ENCODE assay signal across 1 cellular context in the genomic region with DNA sequence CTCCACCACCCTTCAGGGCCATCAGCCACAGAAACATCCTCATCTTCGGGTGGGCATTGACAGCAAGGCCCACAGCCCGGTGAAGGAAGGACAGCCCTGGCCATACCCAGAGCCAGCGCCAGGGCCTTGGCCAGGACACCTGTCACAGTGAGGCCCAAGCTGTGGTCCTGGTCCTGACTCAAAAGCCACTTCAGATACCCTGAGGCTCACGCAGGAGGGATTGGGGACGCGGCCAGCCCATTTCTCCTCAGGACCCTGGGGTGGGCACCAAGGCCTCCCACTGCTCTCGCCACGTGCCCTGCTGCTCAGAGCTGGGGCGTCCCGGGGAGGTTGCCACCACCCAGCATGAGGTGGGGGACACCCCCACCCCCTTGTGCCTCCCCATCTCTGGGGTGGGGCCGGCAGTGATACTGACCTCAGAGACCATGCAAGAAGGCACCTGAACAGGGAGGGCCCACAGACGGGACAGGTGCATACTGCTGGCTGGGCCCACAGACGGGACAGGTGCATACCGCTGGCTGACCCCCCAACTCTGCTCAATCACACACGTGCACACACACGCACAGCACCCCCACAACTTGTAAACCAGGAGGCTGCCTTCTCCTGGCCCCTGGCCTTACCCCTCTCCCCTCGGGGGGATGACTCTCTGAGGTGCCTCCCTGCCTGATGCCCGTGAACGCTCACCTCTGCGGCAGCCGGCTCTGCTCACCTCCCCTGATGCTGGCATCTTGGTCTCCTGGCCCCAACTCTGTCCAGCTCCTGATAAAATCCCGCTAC.
TF ChIP-seq lines count a peak whose summit lies in the region.

No MANE protein-coding gene starts in this region.

TF ChIP-seq in HepG2, 621 proteins besides CTCF, POLR2A, EP300 and RAD21:
- TF ChIP-seq STAG1 (CRISPR knock-in tag; IDR thresholded peaks at IDR 0.05) (no peak), ZBTB20 (CRISPR knock-in tag; IDR thresholded peaks at IDR 0.05; ENCODE audit: borderline replicate concordance, low read depth) (peak; percentile 53; the same call in 1 of the 2 replicates), TMF1 (CRISPR knock-in tag; IDR thresholded peaks at IDR 0.05; ENCODE audit: low read depth) (0 out of 2 replicates have a peak, but pooled peaks have one; percentile 58), ZFX (CRISPR knock-in tag; IDR thresholded peaks at IDR 0.05; ENCODE audit: low read depth) (0 out of 2 replicates have a peak, but pooled peaks have one; percentile 42), ZNF781 (CRISPR knock-in tag; IDR thresholded peaks at IDR 0.05; ENCODE audit: borderline replicate concordance, not compliant biosample characterization) (peak; percentile 32), PITX1 (CRISPR knock-in tag; IDR thresholded peaks at IDR 0.05) (0 out of 2 replicates have a peak, but pooled peaks have one; percentile 58), RBFOX2 (IDR thresholded peaks at IDR 0.05; ENCODE audit: low read depth, low read length) (peak; percentile 52; the same call in 1 of the 2 replicates), CSRNP1 (CRISPR knock-in tag; IDR thresholded peaks at IDR 0.05) (peak; percentile 69; the same call in 1 of the 2 replicates), ZNF121 (CRISPR knock-in tag; IDR thresholded peaks at IDR 0.05) (peak; percentile 44; the same call in 1 of the 2 replicates), MYC (CRISPR knock-in tag; IDR thresholded peaks at IDR 0.05; ENCODE audit: borderline replicate concordance) (no peak), AGO2 (optimal IDR thresholded peaks at IDR 0.05; ENCODE audit: low read depth, low read length) (peak; percentile 91), ZNF30 (CRISPR knock-in tag; IDR thresholded peaks at IDR 0.05) (no peak), MZF1 (CRISPR knock-in tag; IDR thresholded peaks at IDR 0.05; ENCODE audit: borderline replicate concordance) (0 out of 2 replicates have a peak, but pooled peaks have one; percentile 50), ASH2L (IDR thresholded peaks at IDR 0.05; ENCODE audit: insufficient read length, low read depth, low read length) (peak; percentile 9), TRIM22 (IDR thresholded peaks at IDR 0.05) (no peak), REPIN1 (CRISPR knock-in tag; IDR thresholded peaks at IDR 0.05; ENCODE audit: borderline replicate concordance, low read depth) (0 out of 2 replicates have a peak, but pooled peaks have one; percentile 22), TARDBP (CRISPR knock-in tag; IDR thresholded peaks at IDR 0.05) (peak; percentile 41; the same call in 1 of the 2 replicates), ZNF644 (CRISPR knock-in tag; IDR thresholded peaks at IDR 0.05; ENCODE audit: low read depth) (no peak), PAF1 (CRISPR knock-in tag; IDR thresholded peaks at IDR 0.05) (no peak), ZBTB42 (CRISPR knock-in tag; IDR thresholded peaks at IDR 0.05) (no peak), HNRNPL (IDR thresholded peaks at IDR 0.05; ENCODE audit: low read depth, low read length) (peak; percentile 66; the same call in 1 of the 2 replicates), ZKSCAN5 (CRISPR knock-in tag; IDR thresholded peaks at IDR 0.05) (no peak), ZNF558 (CRISPR knock-in tag; IDR thresholded peaks at IDR 0.05; ENCODE audit: borderline replicate concordance) (0 out of 2 replicates have a peak, but pooled peaks have one; percentile 37), ZNF274 (CRISPR knock-in tag; IDR thresholded peaks at IDR 0.05) (0 out of 2 replicates have a peak, but pooled peaks have one; percentile 18), TOPORS (CRISPR knock-in tag; IDR thresholded peaks at IDR 0.05) (peak; percentile 18; the same call in 1 of the 2 replicates), POLR2AphosphoS2 (IDR thresholded peaks at IDR 0.05; ENCODE audit: low read depth, low read length) (peak; percentile 87; the same call in 1 of the 2 replicates)
- TF ChIP-seq, protein P1, sequence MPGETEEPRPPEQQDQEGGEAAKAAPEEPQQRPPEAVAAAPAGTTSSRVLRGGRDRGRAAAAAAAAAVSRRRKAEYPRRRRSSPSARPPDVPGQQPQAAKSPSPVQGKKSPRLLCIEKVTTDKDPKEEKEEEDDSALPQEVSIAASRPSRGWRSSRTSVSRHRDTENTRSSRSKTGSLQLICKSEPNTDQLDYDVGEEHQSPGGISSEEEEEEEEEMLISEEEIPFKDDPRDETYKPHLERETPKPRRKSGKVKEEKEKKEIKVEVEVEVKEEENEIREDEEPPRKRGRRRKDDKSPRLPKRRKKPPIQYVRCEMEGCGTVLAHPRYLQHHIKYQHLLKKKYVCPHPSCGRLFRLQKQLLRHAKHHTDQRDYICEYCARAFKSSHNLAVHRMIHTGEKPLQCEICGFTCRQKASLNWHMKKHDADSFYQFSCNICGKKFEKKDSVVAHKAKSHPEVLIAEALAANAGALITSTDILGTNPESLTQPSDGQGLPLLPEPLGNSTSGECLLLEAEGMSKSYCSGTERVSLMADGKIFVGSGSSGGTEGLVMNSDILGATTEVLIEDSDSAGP (CRISPR knock-in tag; IDR thresholded peaks at IDR 0.05; ENCODE audit: borderline replicate concordance), result 0 out of 2 replicates have a peak, but pooled peaks have one; percentile 32
- TF ChIP-seq, protein P2, sequence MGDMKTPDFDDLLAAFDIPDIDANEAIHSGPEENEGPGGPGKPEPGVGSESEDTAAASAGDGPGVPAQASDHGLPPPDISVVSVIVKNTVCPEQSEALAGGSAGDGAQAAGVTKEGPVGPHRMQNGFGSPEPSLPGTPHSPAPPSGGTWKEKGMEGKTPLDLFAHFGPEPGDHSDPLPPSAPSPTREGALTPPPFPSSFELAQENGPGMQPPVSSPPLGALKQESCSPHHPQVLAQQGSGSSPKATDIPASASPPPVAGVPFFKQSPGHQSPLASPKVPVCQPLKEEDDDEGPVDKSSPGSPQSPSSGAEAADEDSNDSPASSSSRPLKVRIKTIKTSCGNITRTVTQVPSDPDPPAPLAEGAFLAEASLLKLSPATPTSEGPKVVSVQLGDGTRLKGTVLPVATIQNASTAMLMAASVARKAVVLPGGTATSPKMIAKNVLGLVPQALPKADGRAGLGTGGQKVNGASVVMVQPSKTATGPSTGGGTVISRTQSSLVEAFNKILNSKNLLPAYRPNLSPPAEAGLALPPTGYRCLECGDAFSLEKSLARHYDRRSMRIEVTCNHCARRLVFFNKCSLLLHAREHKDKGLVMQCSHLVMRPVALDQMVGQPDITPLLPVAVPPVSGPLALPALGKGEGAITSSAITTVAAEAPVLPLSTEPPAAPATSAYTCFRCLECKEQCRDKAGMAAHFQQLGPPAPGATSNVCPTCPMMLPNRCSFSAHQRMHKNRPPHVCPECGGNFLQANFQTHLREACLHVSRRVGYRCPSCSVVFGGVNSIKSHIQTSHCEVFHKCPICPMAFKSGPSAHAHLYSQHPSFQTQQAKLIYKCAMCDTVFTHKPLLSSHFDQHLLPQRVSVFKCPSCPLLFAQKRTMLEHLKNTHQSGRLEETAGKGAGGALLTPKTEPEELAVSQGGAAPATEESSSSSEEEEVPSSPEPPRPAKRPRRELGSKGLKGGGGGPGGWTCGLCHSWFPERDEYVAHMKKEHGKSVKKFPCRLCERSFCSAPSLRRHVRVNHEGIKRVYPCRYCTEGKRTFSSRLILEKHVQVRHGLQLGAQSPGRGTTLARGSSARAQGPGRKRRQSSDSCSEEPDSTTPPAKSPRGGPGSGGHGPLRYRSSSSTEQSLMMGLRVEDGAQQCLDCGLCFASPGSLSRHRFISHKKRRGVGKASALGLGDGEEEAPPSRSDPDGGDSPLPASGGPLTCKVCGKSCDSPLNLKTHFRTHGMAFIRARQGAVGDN (CRISPR knock-in tag; IDR thresholded peaks at IDR 0.05), result peak; percentile 65
- TF ChIP-seq, protein P3, sequence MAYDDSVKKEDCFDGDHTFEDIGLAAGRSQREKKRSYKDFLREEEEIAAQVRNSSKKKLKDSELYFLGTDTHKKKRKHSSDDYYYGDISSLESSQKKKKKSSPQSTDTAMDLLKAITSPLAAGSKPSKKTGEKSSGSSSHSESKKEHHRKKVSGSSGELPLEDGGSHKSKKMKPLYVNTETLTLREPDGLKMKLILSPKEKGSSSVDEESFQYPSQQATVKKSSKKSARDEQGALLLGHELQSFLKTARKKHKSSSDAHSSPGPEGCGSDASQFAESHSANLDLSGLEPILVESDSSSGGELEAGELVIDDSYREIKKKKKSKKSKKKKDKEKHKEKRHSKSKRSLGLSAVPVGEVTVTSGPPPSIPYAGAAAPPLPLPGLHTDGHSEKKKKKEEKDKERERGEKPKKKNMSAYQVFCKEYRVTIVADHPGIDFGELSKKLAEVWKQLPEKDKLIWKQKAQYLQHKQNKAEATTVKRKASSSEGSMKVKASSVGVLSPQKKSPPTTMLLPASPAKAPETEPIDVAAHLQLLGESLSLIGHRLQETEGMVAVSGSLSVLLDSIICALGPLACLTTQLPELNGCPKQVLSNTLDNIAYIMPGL (CRISPR knock-in tag; IDR thresholded peaks at IDR 0.05; ENCODE audit: borderline replicate concordance in 1 of 2, low read depth in 1 of 2), result no peak
- TF ChIP-seq, protein P4, sequence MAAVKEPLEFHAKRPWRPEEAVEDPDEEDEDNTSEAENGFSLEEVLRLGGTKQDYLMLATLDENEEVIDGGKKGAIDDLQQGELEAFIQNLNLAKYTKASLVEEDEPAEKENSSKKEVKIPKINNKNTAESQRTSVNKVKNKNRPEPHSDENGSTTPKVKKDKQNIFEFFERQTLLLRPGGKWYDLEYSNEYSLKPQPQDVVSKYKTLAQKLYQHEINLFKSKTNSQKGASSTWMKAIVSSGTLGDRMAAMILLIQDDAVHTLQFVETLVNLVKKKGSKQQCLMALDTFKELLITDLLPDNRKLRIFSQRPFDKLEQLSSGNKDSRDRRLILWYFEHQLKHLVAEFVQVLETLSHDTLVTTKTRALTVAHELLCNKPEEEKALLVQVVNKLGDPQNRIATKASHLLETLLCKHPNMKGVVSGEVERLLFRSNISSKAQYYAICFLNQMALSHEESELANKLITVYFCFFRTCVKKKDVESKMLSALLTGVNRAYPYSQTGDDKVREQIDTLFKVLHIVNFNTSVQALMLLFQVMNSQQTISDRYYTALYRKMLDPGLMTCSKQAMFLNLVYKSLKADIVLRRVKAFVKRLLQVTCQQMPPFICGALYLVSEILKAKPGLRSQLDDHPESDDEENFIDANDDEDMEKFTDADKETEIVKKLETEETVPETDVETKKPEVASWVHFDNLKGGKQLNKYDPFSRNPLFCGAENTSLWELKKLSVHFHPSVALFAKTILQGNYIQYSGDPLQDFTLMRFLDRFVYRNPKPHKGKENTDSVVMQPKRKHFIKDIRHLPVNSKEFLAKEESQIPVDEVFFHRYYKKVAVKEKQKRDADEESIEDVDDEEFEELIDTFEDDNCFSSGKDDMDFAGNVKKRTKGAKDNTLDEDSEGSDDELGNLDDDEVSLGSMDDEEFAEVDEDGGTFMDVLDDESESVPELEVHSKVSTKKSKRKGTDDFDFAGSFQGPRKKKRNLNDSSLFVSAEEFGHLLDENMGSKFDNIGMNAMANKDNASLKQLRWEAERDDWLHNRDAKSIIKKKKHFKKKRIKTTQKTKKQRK (IDR thresholded peaks at IDR 0.05; ENCODE audit: low read length), result no peak
TF ChIP-seq in HepG2: peak in this region for 20.
